20 cellular contexts compared by ENCODE assay signal in genomic region chr10:112343056-112343806, GRCh38. TPM values are rescaled to one million over a fixed set of nuclear protein-coding genes. Genes with fewer than 3 reads are reported as not detected.
DNase-seq lines count a peak whose midpoint lies in the region; ATAC-seq, FAIRE-seq and TF ChIP-seq lines count a peak whose summit lies in the region.
"Had no signal": no experiment of that assay in that cellular context is flagged by ENCODE, and none has a peak within 500 bp of the region (broad histone marks: within the 10 kb centered on the region; RNA-seq: fewer than 3 reads in every experiment).

No MANE protein-coding gene starts in this region.

- no peak for FAIRE-seq in small intestine (lab: Jason Lieb, UNC)
- FAIRE-seq: A204.1, G401.6, GM18507, RCC 7860 had no signal

- H3K36me3 ChIP-seq in BE2C (no peaks in the 10 kb centered on the region), SJCRH30 (no peaks in the 10 kb centered on the region), small intestine (ENCODE audit: control insufficient read depth in 2 of 2, insufficient read depth in 2 of 2, low read length in 2 of 2) (no peaks in the 10 kb centered on the region)
- H3K36me3 ChIP-seq: SJSA1 had no signal

- H3K4me1 ChIP-seq in BE2C (peaks cover 3% of the 10 kb centered on the region), SJCRH30 (no peaks in the 10 kb centered on the region; the same call in 1 of the 2 replicates), small intestine (ENCODE audit: control insufficient read depth in 2 of 2, insufficient read depth in 1 of 2, low read depth in 1 of 2, low read length in 1 of 2) (no peaks in the 10 kb centered on the region)
- H3K4me1 ChIP-seq: SJSA1 had no signal

- H3K27me3 ChIP-seq in BE2C (no peaks in the 10 kb centered on the region), SJCRH30 (no peaks in the 10 kb centered on the region), small intestine (ENCODE audit: control insufficient read depth in 2 of 2, insufficient read depth in 2 of 2, low read length in 2 of 2) (no peaks in the 10 kb centered on the region)
- H3K27me3 ChIP-seq: SJSA1 had no signal

- H3K27ac ChIP-seq in SJCRH30 (no peak overlapping the region), small intestine (ENCODE audit: low read depth in 1 of 2, low read length in 1 of 2) (no peak overlapping the region)
- H3K27ac ChIP-seq: SJSA1 had no signal

- DNase-seq in BE2C (peak; percentile 51), SJCRH30 (peak; percentile 29 to 41), dermis microvascular lymphatic vessel endothelial cell (ENCODE audit: low read depth in 2 of 2) (peak; percentile 75 to 79), pulmonary artery endothelial cell (ENCODE audit: low read depth, low spot score) (peak; percentile 7), small intestine (no peak)
- DNase-seq: H7, HFFc6, Kasumi-1, NCI-H1417, NCI-H1694 treated with DMSO at 0.1 percent for 48 hours, NCI-H2081 treated with DMSO at 0.1 percent for 48 hours, NCI-H2171 treated with DMSO at 0.1 percent for 48 hours, NCI-H526 had no signal

- ATAC-seq in HG03342 (IDR thresholded peaks at IDR 0.05; ENCODE audit: unreplicated experiment): no peak
- ATAC-seq in GM21526 (IDR thresholded peaks at IDR 0.05; ENCODE audit: low FRiP score, unreplicated experiment): no peak

- H3K9me3 ChIP-seq in BE2C (no peaks in the 10 kb centered on the region; the same call in 1 of the 2 replicates), SJCRH30 (replicated peaks) (no peaks in the 10 kb centered on the region), small intestine (ENCODE audit: control insufficient read depth, low read depth) (no peaks in the 10 kb centered on the region)
- H3K9me3 ChIP-seq: SJSA1 had no signal

- WGBS in small intestine, 3 donors: 57 to 70% (median 60%) methylated on average over 5 of the region's 5 CpGs

- TF ChIP-seq CTCF in BE2C (IDR thresholded peaks at IDR 0.05; ENCODE audit: low read depth, low read length): no peak

- H3K4me3 ChIP-seq in BE2C (ENCODE audit: low read depth, low read length) (no peak overlapping the region), SJCRH30 (no peak overlapping the region), small intestine (ENCODE audit: low read depth in 1 of 2, low read length in 2 of 2) (no peak overlapping the region)
- H3K4me3 ChIP-seq: SJSA1 had no signal

RNA-seq across cellular contexts. Expression of gene ACSL5, which starts 30.7 kb away (rescaled TPM):
- polyA plus RNA-seq in BE2C (2012; ENCODE audit: insufficient read depth, insufficient read length, low read depth): 0.40 TPM
- 0.06 TPM in 1 of 2 replicates, not detected in the other for total RNA-seq in SJCRH30 (2014; rRNA removed; shearing (Covaris generic))
- total RNA-seq in dermis microvascular lymphatic vessel endothelial cell (34.4 and 59.9 TPM in 2 replicates), pulmonary artery endothelial cell (11.9 and 22.7 TPM in 2 replicates)
- polyA plus RNA-seq in small intestine: 100 to 1,000 TPM; 163 to 425 (median 338) TPM

Comparison
In these comparisons a context has a peak if more than half of its experiments do, and no peak if none do; other contexts are left out.
1. RNA of gene ACSL5, which starts 30.7 kb away (total RNA-seq): 34.4 to 59.9 TPM in dermis microvascular lymphatic vessel endothelial cell and 11.9 to 22.7 TPM in pulmonary artery endothelial cell; 0.06 TPM in SJCRH30; every median in the first group is over 10 times any median in the second.